ENCODE assay signal across 23 cellular contexts in genomic region chr6:138012682-138013081, GRCh38.
DNase-seq lines count a peak whose midpoint lies in the region; ATAC-seq and TF ChIP-seq lines count a peak whose summit lies in the region.
"Had no signal": no experiment of that assay in that cellular context is flagged by ENCODE, and none has a peak within 500 bp of the region (broad histone marks: within the 10 kb centered on the region; RNA-seq: fewer than 3 reads in every experiment).

No MANE protein-coding gene starts in this region.

- H3K27me3 ChIP-seq in ascending aorta, result no peaks in the 10 kb centered on the region
- no peaks in the 10 kb centered on the region for H3K27me3 ChIP-seq in right cardiac atrium (ENCODE audit: control insufficient read depth, insufficient read depth)
- H3K27me3 ChIP-seq: adrenal gland, BLaER1, breast epithelium, gastroesophageal sphincter had no signal

- peak in 2 of 3 experiments; percentile 15 to 28 for DNase-seq in NCI-H1417 (lab: John Stamatoyannopoulos, UW)
- no peak for DNase-seq in NCI-H1417 treated with DMSO at 0.1 percent for 48 hours (lab: John Stamatoyannopoulos, UW)
- DNase-seq in DMS79 treated with DMSO at 0.1 percent for 48 hours (lab: John Stamatoyannopoulos, UW), result peak; percentile 39
- peak; percentile 18 for DNase-seq in RPMI8226
- peak; percentile 31 for DNase-seq in kidney tubule cell (ENCODE audit: low spot score)
- no peak for DNase-seq in ascending aorta (ENCODE audit: low spot score in 2 of 2)
- no peak for DNase-seq in activated CD8-positive, alpha-beta memory T cell treated with anti-CD3 and anti-CD28 coated beads, Interleukin-2, amount 50 U/mL, for 4 hours
- no peak for DNase-seq in right cardiac atrium
- DNase-seq: activated CD4-positive, alpha-beta T cell treated with anti-CD3 and anti-CD28 coated beads, Interleukin-2, amount 10 ng/mL, durations not matched to agents 7 days and 5 days; activated effector memory CD4-positive, alpha-beta T cell treated with Interleukin-2 at 50 U/mL for 16 hours; adrenal gland; dorsolateral prefrontal cortex; kidney glomerular epithelial cell; MM.1S; NCI-H1694; NCI-H524 treated with DMSO at 0.1 percent for 48 hours; PC-3 had no signal

- TF ChIP-seq CTCF in ascending aorta (IDR thresholded peaks at IDR 0.05), result no peak

- no peak overlapping the region for H3K27ac ChIP-seq in ascending aorta
- H3K27ac ChIP-seq in right cardiac atrium (ENCODE audit: low read length), result no peak overlapping the region
- H3K27ac ChIP-seq: adrenal gland, BLaER1, breast epithelium, dorsolateral prefrontal cortex, gastroesophageal sphincter had no signal

- 85% methylated on average over 1 of the region's 1 CpG for WGBS in right cardiac atrium

- intact Hi-C loops in ascending aorta (cut with DNase I), result no loop called here
- intact Hi-C loops in right cardiac atrium (cut with DNase I), result no loop called here

- H3K9me3 ChIP-seq in ascending aorta, result no peaks in the 10 kb centered on the region
- no peaks in the 10 kb centered on the region for H3K9me3 ChIP-seq in right cardiac atrium (ENCODE audit: control insufficient read depth, low read length)
- H3K9me3 ChIP-seq: adrenal gland, BLaER1, breast epithelium, gastroesophageal sphincter had no signal

- no peaks in the 10 kb centered on the region for H3K36me3 ChIP-seq in ascending aorta
- H3K36me3 ChIP-seq: adrenal gland, BLaER1, breast epithelium, gastroesophageal sphincter had no signal

- H3K4me3 ChIP-seq in ascending aorta (no peak overlapping the region), right cardiac atrium (ENCODE audit: low read length) (no peak overlapping the region)
- H3K4me3 ChIP-seq: adrenal gland, BLaER1, breast epithelium, dorsolateral prefrontal cortex, gastroesophageal sphincter, GM12878 had no signal

- no peak for ATAC-seq in right cardiac atrium
- ATAC-seq: gastroesophageal sphincter; GM12878; naive thymus-derived CD4-positive, alpha-beta T cell; PC-3; T-cell had no signal

- H3K4me1 ChIP-seq in ascending aorta (no peaks in the 10 kb centered on the region), right cardiac atrium (ENCODE audit: control insufficient read depth, insufficient read depth, low read length) (no peaks in the 10 kb centered on the region)
- H3K4me1 ChIP-seq: adrenal gland, BLaER1, breast epithelium, gastroesophageal sphincter had no signal

Comparison
In these comparisons a context has a peak if more than half of its experiments do, and no peak if none do; other contexts are left out.
1. DNase-seq: peak in NCI-H1417 (2 of 3), DMS79 treated with DMSO at 0.1 percent for 48 hours (single experiment), RPMI8226 (single experiment) and kidney tubule cell (single experiment); none in NCI-H1417 treated with DMSO at 0.1 percent for 48 hours (single experiment), ascending aorta (0 of 2), activated CD8-positive, alpha-beta memory T cell treated with anti-CD3 and anti-CD28 coated beads, Interleukin-2, amount 50 U/mL, for 4 hours (single experiment) and right cardiac atrium (0 of 3).